ENCODE assay signal across 22 cellular contexts in genomic region chr20:48627737-48628128, GRCh38.
A peak's percentile ranks its signal among the peaks of the same experiment; 100 is the strongest.
DNase-seq lines count a peak whose midpoint lies in the region; ATAC-seq and TF ChIP-seq lines count a peak whose summit lies in the region.
"Had no signal": no experiment of that assay in that cellular context is flagged by ENCODE, and none has a peak within 500 bp of the region (broad histone marks: within the 10 kb centered on the region; RNA-seq: fewer than 3 reads in every experiment).

No MANE protein-coding gene starts in this region.

- no peaks in the 10 kb centered on the region for H3K27me3 ChIP-seq in SK-N-SH (ENCODE audit: insufficient read depth)
- H3K27me3 ChIP-seq in BLaER1 treated with 17β-estradiol and CSF1 and Interleukin-3, amounts not matched to agents 10 nM and 100 nM, result no peaks in the 10 kb centered on the region
- H3K27me3 ChIP-seq in ovary, result no peaks in the 10 kb centered on the region
- H3K27me3 ChIP-seq: SJSA1 had no signal

- CTCF ChIA-PET in SK-N-SH (lab: Yijun Ruan, JAX), result interaction anchor here (1.1 to 10.6 kb wide), 5 partner anchors 8 to 1244 kb away, joined by 4 to 437 read pairs (median 5); no protein-coding TSS in a partner anchor

- POLR2A ChIA-PET in SK-N-SH (lab: Yijun Ruan, JAX), result no interaction called here

- no peak for TF ChIP-seq CTCF in SK-N-SH (IDR thresholded peaks at IDR 0.05)
- TF ChIP-seq CTCF in chondrocyte (IDR thresholded peaks at IDR 0.05), result no peak
- no peak for TF ChIP-seq CTCF in ovary (IDR thresholded peaks at IDR 0.05)

- H3K36me3 Mint-ChIP-seq in chondrocyte (ENCODE audit: low read depth), result peaks cover 3% of the 10 kb centered on the region

- TF ChIP-seq POLR2A in ovary (IDR thresholded peaks at IDR 0.05), result no peak

- no peaks in the 10 kb centered on the region for H3K9me2 ChIP-seq in SK-N-SH

- H3K9me3 Mint-ChIP-seq in chondrocyte (ENCODE audit: low read depth), result no peaks in the 10 kb centered on the region
- H3K9me3 Mint-ChIP-seq: GM23338 had no signal

- H3F3A ChIP-seq in SK-N-SH (replicated peaks; ENCODE audit: insufficient read depth), result peaks cover under 1% of the 10 kb centered on the region

- WGBS in SK-N-SH (ENCODE audit: low lambda C conversion rate), result 81% methylated on average over 8 of the region's 16 CpGs
- WGBS in ovary, 3 donors, result 81 to 86% (median 86%) methylated on average over 16 of the region's 16 CpGs

- no peak overlapping the region for H3K4me3 ChIP-seq in SK-N-SH (ENCODE audit: low read depth in 2 of 2, low read length in 1 of 2)
- peak overlapping the region in 2 of 10 experiments; percentile 16 to 21; a peak in 2 of 20 replicates for H3K4me3 ChIP-seq in BLaER1 treated with 17β-estradiol and CSF1 and Interleukin-3, amounts not matched to agents 10 nM and 100 nM
- no peak overlapping the region for H3K4me3 ChIP-seq in ovary
- H3K4me3 ChIP-seq: GM23338, HAP-1, SJSA1 had no signal

- H3K4me1 ChIP-seq in SK-N-SH (ENCODE audit: control insufficient read depth in 1 of 2, insufficient read depth in 2 of 2, low read depth in 1 of 2, low read length in 1 of 2), result peaks cover 0 to 15% of the 10 kb centered on the region in 2 experiments; a peak in 1 of 4 replicates
- H3K4me1 ChIP-seq in BLaER1 treated with 17β-estradiol and CSF1 and Interleukin-3, amounts not matched to agents 10 nM and 100 nM, result peaks cover 90 to 100% (median 100%) of the 10 kb centered on the region in 10 experiments
- peaks cover 3% of the 10 kb centered on the region for H3K4me1 ChIP-seq in ovary (ENCODE audit: insufficient read depth)
- H3K4me1 ChIP-seq: HAP-1 had no signal

- no peak overlapping the region for H3K4me3 Mint-ChIP-seq in chondrocyte (ENCODE audit: unreplicated experiment)
- H3K4me3 Mint-ChIP-seq: GM23338 had no signal

- TF ChIP-seq RAD21 in SK-N-SH (IDR thresholded peaks at IDR 0.05; ENCODE audit: low read length), result no peak

- DNase-seq in SK-N-SH (peak; percentile 50), chondrocyte (ENCODE audit: low spot score) (peak; percentile 89), ovary (peak; percentile 32 to 58 (median 50)), HT-29 (ENCODE audit: low spot score) (no peak), SK-N-DZ (ENCODE audit: low spot score) (no peak), left colon (no peak)
- DNase-seq: 8988T; AML-193; CD4-positive, CD25-positive, alpha-beta regulatory T cell; DMS79; KG1; NCI-H1092 treated with DMSO at 0.1 percent for 48 hours; NCI-H1436 treated with DMSO at 0.1 percent for 48 hours; NCI-H2029; NCI-H2227 treated with DMSO at 0.1 percent for 48 hours; NCI-H510A; NCI-H748 treated with DMSO at 0.1 percent for 48 hours had no signal

- H4K20me1 ChIP-seq in SK-N-SH (ENCODE audit: insufficient read depth), result no peaks in the 10 kb centered on the region
- peaks cover 0 to 76% (median 0%) of the 10 kb centered on the region in 11 experiments; a peak in 5 of 22 replicates for H4K20me1 ChIP-seq in BLaER1 treated with 17β-estradiol and CSF1 and Interleukin-3, amounts not matched to agents 10 nM and 100 nM

- no peak overlapping the region for H3K9ac ChIP-seq in SK-N-SH
- H3K9ac ChIP-seq in BLaER1 treated with 17β-estradiol and CSF1 and Interleukin-3, amounts not matched to agents 10 nM and 100 nM, result peak overlapping the region in 10 of 11 experiments; percentile 64 to 83 (median 73); a peak in 17 of 22 replicates

- H3K9me3 ChIP-seq in SK-N-SH (no peaks in the 10 kb centered on the region), ovary (no peaks in the 10 kb centered on the region)
- H3K9me3 ChIP-seq in BLaER1 treated with 17β-estradiol and CSF1 and Interleukin-3, amounts not matched to agents 10 nM and 100 nM (replicated peaks in 1 of 11), result no peaks in the 10 kb centered on the region
- H3K9me3 ChIP-seq: HAP-1, SJSA1 had no signal

- H3K79me2 ChIP-seq in SK-N-SH (ENCODE audit: insufficient read depth), result no peaks in the 10 kb centered on the region

- no peak overlapping the region for H2AFZ ChIP-seq in SK-N-SH (ENCODE audit: low read depth)
- H2AFZ ChIP-seq: GM23338 had no signal

- no peaks in the 10 kb centered on the region for H3K36me3 ChIP-seq in SK-N-SH (replicated peaks in 1 of 2; ENCODE audit: control insufficient read depth in 1 of 2, insufficient read depth in 2 of 2, low read length in 1 of 2)
- peaks cover 0 to 86% (median 20%) of the 10 kb centered on the region in 11 experiments; a peak in 13 of 22 replicates for H3K36me3 ChIP-seq in BLaER1 treated with 17β-estradiol and CSF1 and Interleukin-3, amounts not matched to agents 10 nM and 100 nM
- H3K36me3 ChIP-seq in ovary, result no peaks in the 10 kb centered on the region
- H3K36me3 ChIP-seq: HAP-1 had no signal

- H3K27ac Mint-ChIP-seq in chondrocyte (ENCODE audit: unreplicated experiment), result no peak overlapping the region
- H3K27ac Mint-ChIP-seq: CD4-positive, CD25-positive, alpha-beta regulatory T cell; GM23338 had no signal

- no peak overlapping the region for H3K4me2 ChIP-seq in SK-N-SH
- peak overlapping the region; percentile 73 to 95 (median 88) for H3K4me2 ChIP-seq in BLaER1 treated with 17β-estradiol and CSF1 and Interleukin-3, amounts not matched to agents 10 nM and 100 nM
- H3K4me2 ChIP-seq: GM23338 had no signal

- TF ChIP-seq EP300 in SK-N-SH (IDR thresholded peaks at IDR 0.05; ENCODE audit: borderline replicate concordance in 1 of 2, low read depth in 1 of 2, low read length in 1 of 2) (no peak), ovary (IDR thresholded peaks at IDR 0.05) (no peak)

- no peak for ATAC-seq in SK-N-SH treated with all-trans-retinoic acid at 6 μM for 48 hours
- no peak for ATAC-seq in left colon
- ATAC-seq: GM23338 had no signal

- no peaks in the 10 kb centered on the region for H3K27me3 Mint-ChIP-seq in chondrocyte (ENCODE audit: low read depth)
- H3K27me3 Mint-ChIP-seq: CD4-positive, CD25-positive, alpha-beta regulatory T cell had no signal

- intact Hi-C loops in ovary (cut with DNase I) (loop anchor here in 2 of 4 donors (10.0 kb wide), 1 partner anchor 433 kb away; no protein-coding TSS in a partner anchor), left colon (cut with DNase I, micrococcal nuclease) (no loop called here)

- H3K4me1 Mint-ChIP-seq in chondrocyte (ENCODE audit: low read depth), result no peaks in the 10 kb centered on the region

- no peak overlapping the region for H3K27ac ChIP-seq in SK-N-SH (ENCODE audit: low read depth in 2 of 2, low read length in 1 of 2)
- H3K27ac ChIP-seq in BLaER1 treated with 17β-estradiol and CSF1 and Interleukin-3, amounts not matched to agents 10 nM and 100 nM, result peak overlapping the region; percentile 29 to 92 (median 81); a peak in 21 of 22 replicates
- no peak overlapping the region for H3K27ac ChIP-seq in ovary
- H3K27ac ChIP-seq: SJSA1 had no signal

TF ChIP-seq in SK-N-SH, 30 proteins besides CTCF, POLR2A, EP300 and RAD21:
- TF ChIP-seq POLR2AphosphoS5 (IDR thresholded peaks at IDR 0.05; ENCODE audit: low read depth, low read length), result no peak

TF ChIP-seq in SK-N-SH treated with all-trans-retinoic acid at 6 μM for 48 hours, 23 proteins besides CTCF, POLR2A, EP300 and RAD21:
- no peak for TF ChIP-seq ZC3H10 (CRISPR knock-in tag; IDR thresholded peaks at IDR 0.05)

Comparison
In these comparisons a context has a peak if more than half of its experiments do, and no peak if none do; other contexts are left out.
1. DNase-seq: peak in SK-N-SH (single experiment), chondrocyte (single experiment) and ovary (5 of 5); none in HT-29 (single experiment), SK-N-DZ (single experiment) and left colon (0 of 2).
2. H3K27ac ChIP-seq: peak in BLaER1 treated with 17β-estradiol and CSF1 and Interleukin-3, amounts not matched to agents 10 nM and 100 nM (11 of 11); none in SK-N-SH (0 of 2) and ovary (0 of 2).